8 cellular contexts compared by ENCODE assay signal in the genomic region with DNA sequence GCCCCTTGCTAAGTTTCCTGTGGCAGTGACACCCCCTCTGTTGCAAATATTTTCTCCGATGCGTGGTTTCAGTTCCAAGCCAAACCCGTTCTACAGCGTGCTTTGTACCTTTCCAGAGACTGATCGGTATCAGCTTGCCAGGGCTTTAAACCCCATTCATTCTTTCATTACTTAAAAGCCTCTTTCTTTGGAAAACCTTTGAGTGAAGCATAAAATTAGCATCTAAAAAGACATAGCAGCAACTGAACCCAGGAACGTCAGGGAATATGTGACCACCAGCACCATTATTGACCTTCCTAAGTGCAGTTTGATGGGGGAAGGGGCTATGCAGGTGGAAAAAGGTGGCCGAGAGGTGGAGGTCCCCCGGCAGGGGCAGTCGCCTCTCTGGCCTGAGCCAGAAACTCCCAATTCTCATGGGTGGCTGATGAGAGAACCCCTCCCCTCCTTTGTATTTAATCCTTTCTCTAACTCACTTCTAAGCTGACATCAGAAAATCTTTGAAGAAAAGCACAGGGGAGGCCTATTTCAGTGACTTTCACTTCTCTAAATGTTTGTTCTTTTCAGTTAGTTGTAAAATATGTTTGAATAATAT.
DNase-seq lines count a peak whose midpoint lies in the region; ATAC-seq and TF ChIP-seq lines count a peak whose summit lies in the region.

No MANE protein-coding gene starts in this region.

- POLR2A ChIA-PET in PC-9 (lab: Charles Lee; ENCODE audit: unreplicated experiment): interaction anchor here (1.0 kb wide), 1 partner anchor 41 kb away, joined by 11 read pairs; no protein-coding TSS in a partner anchor

- intact Hi-C loops in PC-9 (cut with micrococcal nuclease; ENCODE audit: unreplicated experiment) (loop anchor here (1.0 to 10.0 kb wide), 6 partner anchors 22 to 206 kb away; partner anchors contain the start of gene EZR), aorta (cut with DNase I) (no loop called here), left ventricle myocardium superior (cut with micrococcal nuclease) (no loop called here)

- 0 out of 2 replicates have a peak, but pooled peaks cover 3% of the 10 kb centered on the region for H3K79me2 ChIP-seq in PC-9 (ENCODE audit: low read depth)

- TF ChIP-seq CTCF in PC-9 (conservative IDR thresholded peaks at IDR 0.05): no peak

- H3K36me3 ChIP-seq in PC-9 (ENCODE audit: low read depth) (no peaks in the 10 kb centered on the region), aorta (ENCODE audit: control insufficient read depth in 1 of 2, insufficient read depth in 2 of 2, low read length in 1 of 2) (no peaks in the 10 kb centered on the region)

- H3K4me1 ChIP-seq in PC-9 (replicated peaks; ENCODE audit: insufficient read depth) (peaks cover 46% of the 10 kb centered on the region), aorta (ENCODE audit: control insufficient read depth in 1 of 2, insufficient read depth in 2 of 2, low read length in 2 of 2) (no peaks in the 10 kb centered on the region)

- H3K9me3 ChIP-seq in PC-9 (ENCODE audit: insufficient read depth, low read depth) (peaks cover 10% of the 10 kb centered on the region), aorta (ENCODE audit: control insufficient read depth, low read length) (peaks cover 4% of the 10 kb centered on the region)

- CTCF ChIA-PET in PC-9 (lab: Charles Lee): interaction anchor here (0.5 kb wide), 1 partner anchor 163 kb away, joined by 3 read pairs; no protein-coding TSS in a partner anchor

- H4K20me1 ChIP-seq in PC-9 (ENCODE audit: insufficient read depth): no peaks in the 10 kb centered on the region

- H3K4me2 ChIP-seq in PC-9: peak overlapping the region; percentile 92

- no peaks in the 10 kb centered on the region for H3K9me2 ChIP-seq in PC-9 (ENCODE audit: insufficient read depth)

- peak; percentile 93 for DNase-seq in ELF-1 (ENCODE audit: low read depth, low spot score)
- DNase-seq in PC-9: peak; percentile 63 to 94
- DNase-seq in islet precursor cell: peak; percentile 94
- DNase-seq in aorta: no peak
- no peak for DNase-seq in COR-L47 (lab: John Stamatoyannopoulos, UW)
- DNase-seq in left ventricle myocardium superior: no peak

- H2AFZ ChIP-seq in PC-9: peak overlapping the region; percentile 69

- peaks cover 37% of the 10 kb centered on the region for H3F3A ChIP-seq in PC-9 (ENCODE audit: insufficient read depth, low read depth)

- WGBS in aorta, 2 donors: 45 to 53% methylated on average over 9 of the region's 9 CpGs

- peak overlapping the region; percentile 97 for H3K27ac ChIP-seq in PC-9
- H3K27ac ChIP-seq in aorta (ENCODE audit: low read depth in 1 of 2, low read length in 2 of 2): no peak overlapping the region

- H3K4me3 ChIP-seq in PC-9: peak overlapping the region; percentile 51
- H3K4me3 ChIP-seq in aorta (ENCODE audit: low read length in 2 of 2): no peak overlapping the region

- no peaks in the 10 kb centered on the region for H3K27me3 ChIP-seq in PC-9 (ENCODE audit: insufficient read depth, low read depth)
- H3K27me3 ChIP-seq in aorta (ENCODE audit: control insufficient read depth in 1 of 2, insufficient read depth in 2 of 2, low read length in 1 of 2): peaks cover 0 to 2% of the 10 kb centered on the region in 2 donors

- ATAC-seq in GM21737 (IDR thresholded peaks at IDR 0.05; ENCODE audit: unreplicated experiment): peak; percentile 58
- no peak for ATAC-seq in aorta (ENCODE audit: low FRiP score)
- ATAC-seq in SK-N-SH treated with all-trans-retinoic acid at 6 μM for 48 hours: no peak
- no peak for ATAC-seq in left ventricle myocardium superior

- BruUV-seq in PC-9 (replicated peaks; lab: Mats Ljungman, UMichigan): TSS peak; percentile 48

TF ChIP-seq in SK-N-SH treated with all-trans-retinoic acid at 6 μM for 48 hours, 23 proteins besides CTCF, POLR2A, EP300 and RAD21:
- TF ChIP-seq ZNF8 (CRISPR knock-in tag; IDR thresholded peaks at IDR 0.05) (no peak), PATZ1 (CRISPR knock-in tag; IDR thresholded peaks at IDR 0.05; ENCODE audit: borderline replicate concordance) (no peak), CSDC2 (CRISPR knock-in tag; IDR thresholded peaks at IDR 0.05) (no peak), ZFP30 (CRISPR knock-in tag; IDR thresholded peaks at IDR 0.05) (no peak), ZC3H10 (CRISPR knock-in tag; IDR thresholded peaks at IDR 0.05) (no peak), RARB (CRISPR knock-in tag; IDR thresholded peaks at IDR 0.05) (no peak), ZNF565 (CRISPR knock-in tag; conservative IDR thresholded peaks at IDR 0.05; ENCODE audit: low read depth) (no peak), ISL1 (CRISPR knock-in tag; IDR thresholded peaks at IDR 0.05) (no peak), ARNTL (CRISPR knock-in tag; IDR thresholded peaks at IDR 0.05; ENCODE audit: borderline replicate concordance, low read depth) (no peak), ZFP3 (CRISPR knock-in tag; IDR thresholded peaks at IDR 0.05) (no peak), TCF4 (CRISPR knock-in tag; IDR thresholded peaks at IDR 0.05; ENCODE audit: borderline replicate concordance) (no peak)
- TF ChIP-seq, protein P1, sequence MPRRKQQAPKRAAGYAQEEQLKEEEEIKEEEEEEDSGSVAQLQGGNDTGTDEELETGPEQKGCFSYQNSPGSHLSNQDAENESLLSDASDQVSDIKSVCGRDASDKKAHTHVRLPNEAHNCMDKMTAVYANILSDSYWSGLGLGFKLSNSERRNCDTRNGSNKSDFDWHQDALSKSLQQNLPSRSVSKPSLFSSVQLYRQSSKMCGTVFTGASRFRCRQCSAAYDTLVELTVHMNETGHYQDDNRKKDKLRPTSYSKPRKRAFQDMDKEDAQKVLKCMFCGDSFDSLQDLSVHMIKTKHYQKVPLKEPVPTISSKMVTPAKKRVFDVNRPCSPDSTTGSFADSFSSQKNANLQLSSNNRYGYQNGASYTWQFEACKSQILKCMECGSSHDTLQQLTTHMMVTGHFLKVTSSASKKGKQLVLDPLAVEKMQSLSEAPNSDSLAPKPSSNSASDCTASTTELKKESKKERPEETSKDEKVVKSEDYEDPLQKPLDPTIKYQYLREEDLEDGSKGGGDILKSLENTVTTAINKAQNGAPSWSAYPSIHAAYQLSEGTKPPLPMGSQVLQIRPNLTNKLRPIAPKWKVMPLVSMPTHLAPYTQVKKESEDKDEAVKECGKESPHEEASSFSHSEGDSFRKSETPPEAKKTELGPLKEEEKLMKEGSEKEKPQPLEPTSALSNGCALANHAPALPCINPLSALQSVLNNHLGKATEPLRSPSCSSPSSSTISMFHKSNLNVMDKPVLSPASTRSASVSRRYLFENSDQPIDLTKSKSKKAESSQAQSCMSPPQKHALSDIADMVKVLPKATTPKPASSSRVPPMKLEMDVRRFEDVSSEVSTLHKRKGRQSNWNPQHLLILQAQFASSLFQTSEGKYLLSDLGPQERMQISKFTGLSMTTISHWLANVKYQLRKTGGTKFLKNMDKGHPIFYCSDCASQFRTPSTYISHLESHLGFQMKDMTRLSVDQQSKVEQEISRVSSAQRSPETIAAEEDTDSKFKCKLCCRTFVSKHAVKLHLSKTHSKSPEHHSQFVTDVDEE (CRISPR knock-in tag; IDR thresholded peaks at IDR 0.05): no peak
TF ChIP-seq in SK-N-SH treated with all-trans-retinoic acid at 6 μM for 48 hours: peak in this region for 0.

Comparison
In these comparisons a context has a peak if more than half of its experiments do, and no peak if none do; other contexts are left out.
1. DNase-seq: peak in ELF-1 (single experiment), PC-9 (2 of 2) and islet precursor cell (single experiment); none in aorta (0 of 2), COR-L47 (single experiment) and left ventricle myocardium superior (single experiment).